ENCODE assay signal across 1 cellular context in the genomic region with DNA sequence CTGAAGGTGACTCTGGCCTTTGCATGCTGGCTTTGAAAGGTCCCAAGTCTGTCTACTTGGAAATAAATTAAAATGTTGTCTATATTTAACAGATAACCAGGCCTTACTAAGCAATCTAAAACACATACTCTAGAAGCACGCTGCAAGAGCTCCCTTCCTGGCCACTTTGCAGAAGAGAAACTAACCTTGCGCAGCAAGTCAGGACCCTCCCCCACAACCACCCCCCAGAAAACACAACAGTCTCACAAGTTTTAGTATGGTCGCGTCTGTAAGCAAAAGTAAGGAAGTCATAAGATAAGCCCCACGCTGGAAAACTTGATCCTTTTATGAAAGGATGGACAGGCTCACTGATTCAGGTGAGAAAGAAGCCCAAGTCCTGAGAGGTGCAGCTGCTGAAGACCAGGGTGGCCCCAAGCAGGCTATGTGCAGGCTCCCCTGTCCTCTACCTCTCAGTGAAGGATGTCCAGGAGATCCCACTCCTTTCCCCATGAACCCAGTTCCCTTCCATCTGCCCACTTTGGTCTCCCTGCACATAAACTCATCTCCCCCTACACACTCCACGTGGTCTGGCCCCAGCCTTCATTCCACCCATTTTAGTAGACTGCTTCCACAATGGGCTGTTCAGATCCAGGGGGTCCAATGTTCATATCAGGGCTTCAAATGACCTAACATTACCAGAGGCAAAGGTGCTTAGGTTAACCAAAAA.
TF ChIP-seq lines count a peak whose summit lies in the region.

No MANE protein-coding gene starts in this region.

TF ChIP-seq in GM12878, 131 proteins besides CTCF, POLR2A, EP300 and RAD21 (continued from another document):
- TF ChIP-seq GABPA (IDR thresholded peaks at IDR 0.05; ENCODE audit: low read depth) (no peak), SIN3A (IDR thresholded peaks at IDR 0.05; ENCODE audit: low read depth, low read length) (no peak), KDM1A (IDR thresholded peaks at IDR 0.05; ENCODE audit: borderline replicate concordance) (no peak), CBX3 (IDR thresholded peaks at IDR 0.05; ENCODE audit: borderline replicate concordance, low read depth) (no peak), SRF (IDR thresholded peaks at IDR 0.05; ENCODE audit: low read depth in 2 of 2, low read length in 2 of 2) (no peak), FOXK2 (IDR thresholded peaks at IDR 0.05) (no peak)
- TF ChIP-seq, protein P1, sequence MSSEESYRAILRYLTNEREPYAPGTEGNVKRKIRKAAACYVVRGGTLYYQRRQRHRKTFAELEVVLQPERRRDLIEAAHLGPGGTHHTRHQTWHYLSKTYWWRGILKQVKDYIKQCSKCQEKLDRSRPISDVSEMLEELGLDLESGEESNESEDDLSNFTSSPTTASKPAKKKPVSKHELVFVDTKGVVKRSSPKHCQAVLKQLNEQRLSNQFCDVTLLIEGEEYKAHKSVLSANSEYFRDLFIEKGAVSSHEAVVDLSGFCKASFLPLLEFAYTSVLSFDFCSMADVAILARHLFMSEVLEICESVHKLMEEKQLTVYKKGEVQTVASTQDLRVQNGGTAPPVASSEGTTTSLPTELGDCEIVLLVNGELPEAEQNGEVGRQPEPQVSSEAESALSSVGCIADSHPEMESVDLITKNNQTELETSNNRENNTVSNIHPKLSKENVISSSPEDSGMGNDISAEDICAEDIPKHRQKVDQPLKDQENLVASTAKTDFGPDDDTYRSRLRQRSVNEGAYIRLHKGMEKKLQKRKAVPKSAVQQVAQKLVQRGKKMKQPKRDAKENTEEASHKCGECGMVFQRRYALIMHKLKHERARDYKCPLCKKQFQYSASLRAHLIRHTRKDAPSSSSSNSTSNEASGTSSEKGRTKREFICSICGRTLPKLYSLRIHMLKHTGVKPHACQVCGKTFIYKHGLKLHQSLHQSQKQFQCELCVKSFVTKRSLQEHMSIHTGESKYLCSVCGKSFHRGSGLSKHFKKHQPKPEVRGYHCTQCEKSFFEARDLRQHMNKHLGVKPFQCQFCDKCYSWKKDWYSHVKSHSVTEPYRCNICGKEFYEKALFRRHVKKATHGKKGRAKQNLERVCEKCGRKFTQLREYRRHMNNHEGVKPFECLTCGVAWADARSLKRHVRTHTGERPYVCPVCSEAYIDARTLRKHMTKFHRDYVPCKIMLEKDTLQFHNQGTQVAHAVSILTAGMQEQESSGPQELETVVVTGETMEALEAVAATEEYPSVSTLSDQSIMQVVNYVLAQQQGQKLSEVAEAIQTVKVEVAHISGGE (CRISPR knock-in tag; IDR thresholded peaks at IDR 0.05): no peak
- TF ChIP-seq, protein P2, sequence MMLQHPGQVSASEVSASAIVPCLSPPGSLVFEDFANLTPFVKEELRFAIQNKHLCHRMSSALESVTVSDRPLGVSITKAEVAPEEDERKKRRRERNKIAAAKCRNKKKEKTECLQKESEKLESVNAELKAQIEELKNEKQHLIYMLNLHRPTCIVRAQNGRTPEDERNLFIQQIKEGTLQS (IDR thresholded peaks at IDR 0.05; ENCODE audit: borderline replicate concordance, extremely low read depth, low read depth, low read length): no peak
- TF ChIP-seq, protein P3, sequence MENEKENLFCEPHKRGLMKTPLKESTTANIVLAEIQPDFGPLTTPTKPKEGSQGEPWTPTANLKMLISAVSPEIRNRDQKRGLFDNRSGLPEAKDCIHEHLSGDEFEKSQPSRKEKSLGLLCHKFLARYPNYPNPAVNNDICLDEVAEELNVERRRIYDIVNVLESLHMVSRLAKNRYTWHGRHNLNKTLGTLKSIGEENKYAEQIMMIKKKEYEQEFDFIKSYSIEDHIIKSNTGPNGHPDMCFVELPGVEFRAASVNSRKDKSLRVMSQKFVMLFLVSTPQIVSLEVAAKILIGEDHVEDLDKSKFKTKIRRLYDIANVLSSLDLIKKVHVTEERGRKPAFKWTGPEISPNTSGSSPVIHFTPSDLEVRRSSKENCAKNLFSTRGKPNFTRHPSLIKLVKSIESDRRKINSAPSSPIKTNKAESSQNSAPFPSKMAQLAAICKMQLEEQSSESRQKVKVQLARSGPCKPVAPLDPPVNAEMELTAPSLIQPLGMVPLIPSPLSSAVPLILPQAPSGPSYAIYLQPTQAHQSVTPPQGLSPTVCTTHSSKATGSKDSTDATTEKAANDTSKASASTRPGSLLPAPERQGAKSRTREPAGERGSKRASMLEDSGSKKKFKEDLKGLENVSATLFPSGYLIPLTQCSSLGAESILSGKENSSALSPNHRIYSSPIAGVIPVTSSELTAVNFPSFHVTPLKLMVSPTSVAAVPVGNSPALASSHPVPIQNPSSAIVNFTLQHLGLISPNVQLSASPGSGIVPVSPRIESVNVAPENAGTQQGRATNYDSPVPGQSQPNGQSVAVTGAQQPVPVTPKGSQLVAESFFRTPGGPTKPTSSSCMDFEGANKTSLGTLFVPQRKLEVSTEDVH (IDR thresholded peaks at IDR 0.05; ENCODE audit: low read depth, partially characterized antibody): no peak
